In genomic region chr2:240733803-240734495, GRCh38 we compare ENCODE assay signal across 11 cellular contexts. TPM values are rescaled to one million over a fixed set of nuclear protein-coding genes. Genes with fewer than 3 reads are reported as not detected.
A peak's percentile ranks its signal among the peaks of the same experiment; 100 is the strongest.
DNase-seq lines count a peak whose midpoint lies in the region; ATAC-seq and TF ChIP-seq lines count a peak whose summit lies in the region.
"Had no signal": no experiment of that assay in that cellular context is flagged by ENCODE, and none has a peak within 500 bp of the region (broad histone marks: within the 10 kb centered on the region; RNA-seq: fewer than 3 reads in every experiment).

No MANE protein-coding gene starts in this region.

- peak; percentile 35 for TF ChIP-seq CTCF in CD14-positive monocyte (IDR thresholded peaks at IDR 0.05)
- TF ChIP-seq CTCF in GM20000 (IDR thresholded peaks at IDR 0.05; ENCODE audit: extremely low read depth, missing control alignments) = no peak
- TF ChIP-seq CTCF in omental fat pad (IDR thresholded peaks at IDR 0.05) = no peak

- H3K27ac Mint-ChIP-seq in CD14-positive monocyte (no peak overlapping the region), T-helper 17 cell (no peak overlapping the region)

- H3K27me3 Mint-ChIP-seq in CD14-positive monocyte (ENCODE audit: low read depth in 3 of 3) = peaks cover 2 to 14% (median 9%) of the 10 kb centered on the region in 3 donors
- H3K27me3 Mint-ChIP-seq in T-helper 17 cell = peaks cover 7% of the 10 kb centered on the region

- H3K4me1 Mint-ChIP-seq in CD14-positive monocyte (no peaks in the 10 kb centered on the region), T-helper 17 cell (peaks cover 2% of the 10 kb centered on the region)

- H3K36me3 Mint-ChIP-seq in CD14-positive monocyte (no peaks in the 10 kb centered on the region), T-helper 17 cell (ENCODE audit: low read depth) (no peaks in the 10 kb centered on the region)

- peaks cover 0 to 1% (median 0%) of the 10 kb centered on the region in 7 donors for H3K9me3 Mint-ChIP-seq in CD14-positive monocyte

- intact Hi-C loops in CD14-positive monocyte (cut with micrococcal nuclease) = loop anchor here in 1 of 2 donors (10.0 kb wide), 1 partner anchor 219 kb away; no protein-coding TSS in a partner anchor

- no peaks in the 10 kb centered on the region for H3K9me3 ChIP-seq in T-helper 17 cell (ENCODE audit: control insufficient read depth, low read length, poor library complexity, severe bottlenecking)

- ATAC-seq in T-helper 17 cell (peak; percentile 35), omental fat pad (ENCODE audit: low FRiP score) (no peak)

- DNase-seq in CD14-positive monocyte (ENCODE audit: low spot score) (no peak), GM20000 (ENCODE audit: low spot score) (peak; percentile 54), T-helper 17 cell (no peak), iPS-NIHi11 (ENCODE audit: low spot score) (peak; percentile 64), GOT3 (lab: John Stamatoyannopoulos, UW) (no peak), omental fat pad (ENCODE audit: low spot score) (no peak), NOMO-1 treated with DMSO at 0.1 percent for 48 hours (lab: John Stamatoyannopoulos, UW; ENCODE audit: unreplicated experiment) (no peak), NK-92 (lab: John Stamatoyannopoulos, UW; ENCODE audit: unreplicated experiment) (no peak)
- DNase-seq: islet precursor cell, NCI-H446 had no signal

- H3K4me3 Mint-ChIP-seq in CD14-positive monocyte (no peak overlapping the region), T-helper 17 cell (no peak overlapping the region)

RNA-seq across cellular contexts. Expression of gene AQP12A, which starts 42.3 kb away (rescaled TPM):
- not detected for polyA plus RNA-seq in CD14-positive monocyte
- not detected for total RNA-seq in T-helper 17 cell
- total RNA-seq in omental fat pad = not detected
- total RNA-seq: Daoy had no signal

RNA-seq across cellular contexts. Expression of gene AQP12B, which starts 51.3 kb away (rescaled TPM):
- not detected for polyA plus RNA-seq in CD14-positive monocyte
- total RNA-seq in T-helper 17 cell (not detected), omental fat pad (not detected)
- total RNA-seq: Daoy had no signal

Comparison
In these comparisons a context has a peak if more than half of its experiments do, and no peak if none do; other contexts are left out.
1. DNase-seq: peak in GM20000 (single experiment) and iPS-NIHi11 (single experiment); none in CD14-positive monocyte (single experiment), T-helper 17 cell (0 of 3), GOT3 (single experiment), omental fat pad (single experiment), NOMO-1 treated with DMSO at 0.1 percent for 48 hours (single experiment) and NK-92 (single experiment).